16 cellular contexts compared by ENCODE assay signal in the genomic region with DNA sequence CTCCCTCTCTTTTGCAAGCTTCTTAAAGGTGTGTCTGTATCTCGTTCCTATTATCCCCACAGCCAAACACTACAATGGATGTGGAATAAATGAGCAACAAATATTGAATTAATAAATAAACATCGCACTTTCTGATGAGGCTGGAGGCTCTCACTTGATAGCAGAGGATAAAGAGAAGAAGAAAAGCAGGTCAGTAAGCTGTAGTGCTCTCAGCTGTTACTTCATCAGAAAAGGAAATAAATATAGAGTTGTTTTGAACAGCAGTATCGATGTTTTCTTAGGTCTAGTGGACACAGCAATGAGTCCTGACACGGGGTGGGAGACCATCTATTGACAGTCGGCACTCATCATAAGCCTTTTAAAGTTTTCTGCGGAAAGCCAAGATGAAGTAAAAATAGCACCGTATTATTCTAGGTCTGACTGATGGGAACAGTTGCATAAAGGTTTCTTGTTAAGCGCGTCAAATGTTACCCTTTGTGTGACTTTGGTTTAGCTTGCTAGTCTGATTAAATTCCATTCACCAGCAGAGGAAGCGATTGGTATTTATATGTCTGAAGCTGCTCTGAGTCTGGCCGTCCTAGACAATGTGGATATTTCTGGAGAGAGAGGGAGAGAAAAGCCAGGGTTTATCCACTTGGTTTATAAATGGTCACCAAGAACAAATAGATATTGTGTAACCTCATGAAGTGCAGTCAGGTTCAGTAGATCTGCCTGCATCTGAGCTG.
DNase-seq lines count a peak whose midpoint lies in the region; ATAC-seq and TF ChIP-seq lines count a peak whose summit lies in the region.
"Had no signal": no experiment of that assay in that cellular context is flagged by ENCODE, and none has a peak within 500 bp of the region (broad histone marks: within the 10 kb centered on the region; RNA-seq: fewer than 3 reads in every experiment).

No MANE protein-coding gene starts in this region.

- peak; percentile 41 for ATAC-seq in left lobe of liver
- no peak for ATAC-seq in CD8-positive, alpha-beta T cell
- ATAC-seq: sciatic nerve had no signal

- no peak overlapping the region for H3K9ac ChIP-seq in endodermal cell (ENCODE audit: extremely low read depth, low read length, poor library complexity, severe bottlenecking)

- TF ChIP-seq CTCF in endodermal cell (conservative IDR thresholded peaks at IDR 0.05) (no peak), transverse colon (IDR thresholded peaks at IDR 0.05) (no peak), glutamatergic neuron (IDR thresholded peaks at IDR 0.05; ENCODE audit: partially characterized antibody, unreplicated experiment) (no peak)
- TF ChIP-seq CTCF in CD8-positive, alpha-beta T cell (IDR thresholded peaks at IDR 0.05), result no peak

- H3K27me3 ChIP-seq in endodermal cell (ENCODE audit: control insufficient read depth, insufficient read depth, low read length, poor library complexity, severe bottlenecking), result no peaks in the 10 kb centered on the region
- H3K27me3 ChIP-seq in CD8-positive, alpha-beta T cell (ENCODE audit: insufficient read depth, low read length), result no peaks in the 10 kb centered on the region
- H3K27me3 ChIP-seq in transverse colon, result no peaks in the 10 kb centered on the region

- TF ChIP-seq POLR2A in transverse colon (IDR thresholded peaks at IDR 0.05), result no peak

- H3K9me3 Mint-ChIP-seq in endodermal cell, result no peaks in the 10 kb centered on the region
- H3K9me3 Mint-ChIP-seq in CD8-positive, alpha-beta T cell, result peaks cover 31% of the 10 kb centered on the region
- H3K9me3 Mint-ChIP-seq in glutamatergic neuron (ENCODE audit: unreplicated experiment), result no peaks in the 10 kb centered on the region

- POLR2A ChIA-PET in CD8-positive, alpha-beta T cell (lab: Charles Lee), result interaction anchor here (0.8 kb wide), 1 partner anchor 16 kb away, joined by 4 read pairs; no protein-coding TSS in a partner anchor

- H3K27ac ChIP-seq in endodermal cell (ENCODE audit: low read depth, low read length) (peak overlapping the region; percentile 45), transverse colon (no peak overlapping the region)
- no peak overlapping the region for H3K27ac ChIP-seq in CD8-positive, alpha-beta T cell (ENCODE audit: low read depth, low read length)

- H3K4me1 ChIP-seq in endodermal cell (ENCODE audit: control insufficient read depth, insufficient read depth, low read length) (no peaks in the 10 kb centered on the region), transverse colon (peaks cover 0 to 10% (median 4%) of the 10 kb centered on the region in 4 donors)
- H3K4me1 ChIP-seq in CD8-positive, alpha-beta T cell (ENCODE audit: insufficient read depth, low read length), result no peaks in the 10 kb centered on the region

- no peaks in the 10 kb centered on the region for H3K27me3 Mint-ChIP-seq in endodermal cell (ENCODE audit: insufficient read depth)
- H3K27me3 Mint-ChIP-seq in CD8-positive, alpha-beta T cell (ENCODE audit: low read depth), result no peaks in the 10 kb centered on the region
- no peaks in the 10 kb centered on the region for H3K27me3 Mint-ChIP-seq in glutamatergic neuron (ENCODE audit: unreplicated experiment)
- H3K27me3 Mint-ChIP-seq: naive B cell had no signal

- H3K4me3 ChIP-seq in endodermal cell (ENCODE audit: low read length) (no peak overlapping the region), skeletal muscle cell (ENCODE audit: low read depth, low read length) (no peak overlapping the region), transverse colon (no peak overlapping the region)
- no peak overlapping the region for H3K4me3 ChIP-seq in CD8-positive, alpha-beta T cell (ENCODE audit: low read depth, low read length)

- no peaks in the 10 kb centered on the region for H3K36me3 ChIP-seq in endodermal cell (ENCODE audit: control insufficient read depth, insufficient read depth, low read length)
- H3K36me3 ChIP-seq in CD8-positive, alpha-beta T cell (ENCODE audit: insufficient read depth, low read length), result no peaks in the 10 kb centered on the region
- H3K36me3 ChIP-seq in transverse colon, result no peaks in the 10 kb centered on the region

- H3K4me1 Mint-ChIP-seq in endodermal cell, result no peaks in the 10 kb centered on the region
- H3K4me1 Mint-ChIP-seq in CD8-positive, alpha-beta T cell (ENCODE audit: low read depth), result no peaks in the 10 kb centered on the region
- H3K4me1 Mint-ChIP-seq in glutamatergic neuron (ENCODE audit: low read depth, unreplicated experiment), result no peaks in the 10 kb centered on the region
- H3K4me1 Mint-ChIP-seq: naive B cell had no signal

- CTCF ChIA-PET in CD8-positive, alpha-beta T cell (lab: Charles Lee), result no interaction called here

- DNase-seq in LHCN-M2 (ENCODE audit: low read depth) (peak; percentile 94), endodermal cell (no peak), left lobe of liver (ENCODE audit: low spot score) (no peak), skeletal muscle cell (ENCODE audit: low read depth) (peak; percentile 71), HCEC 1CT (no peak), transverse colon (no peak), glutamatergic neuron (no peak)
- DNase-seq in CD8-positive, alpha-beta T cell, result no peak
- DNase-seq: effector CD4-positive, alpha-beta T cell; KBM-7; kidney glomerular epithelial cell; naive B cell; NCI-H1105; NCI-H2171 treated with DMSO at 0.1 percent for 48 hours; stimulated activated naive CD4-positive, alpha-beta T cell had no signal

- intact Hi-C loops in CD8-positive, alpha-beta T cell (cut with DNase I, micrococcal nuclease), result no loop called here
- intact Hi-C loops in transverse colon (cut with DNase I; ENCODE audit: low total_unique reads), result no loop called here

- TF ChIP-seq EP300 in transverse colon (IDR thresholded peaks at IDR 0.05; ENCODE audit: low read depth), result no peak

- no peak overlapping the region for H3K27ac Mint-ChIP-seq in endodermal cell
- H3K27ac Mint-ChIP-seq in CD8-positive, alpha-beta T cell, result no peak overlapping the region
- H3K27ac Mint-ChIP-seq in glutamatergic neuron (ENCODE audit: unreplicated experiment), result no peak overlapping the region
- H3K27ac Mint-ChIP-seq: naive B cell had no signal

- no peak overlapping the region for H3K4me3 Mint-ChIP-seq in endodermal cell
- H3K4me3 Mint-ChIP-seq in CD8-positive, alpha-beta T cell, result no peak overlapping the region
- no peak overlapping the region for H3K4me3 Mint-ChIP-seq in glutamatergic neuron (ENCODE audit: unreplicated experiment)
- H3K4me3 Mint-ChIP-seq: naive B cell had no signal

- in situ Hi-C loops in transverse colon (cut with MboI; ENCODE audit: low pct_ligation_motif_present in 1 of 4, low pct_unique_long_range_greater_than_20kb in 1 of 4, low sequenced_read_pairs in 3 of 4), result no loop called here

- H3K9me3 ChIP-seq in endodermal cell (ENCODE audit: control insufficient read depth, low read length), result no peaks in the 10 kb centered on the region
- no peaks in the 10 kb centered on the region for H3K9me3 ChIP-seq in CD8-positive, alpha-beta T cell (ENCODE audit: low read length)
- H3K9me3 ChIP-seq in transverse colon, result no peaks in the 10 kb centered on the region

- H3K36me3 Mint-ChIP-seq in endodermal cell (ENCODE audit: low read depth), result no peaks in the 10 kb centered on the region
- no peaks in the 10 kb centered on the region for H3K36me3 Mint-ChIP-seq in CD8-positive, alpha-beta T cell
- H3K36me3 Mint-ChIP-seq in glutamatergic neuron (ENCODE audit: unreplicated experiment), result no peaks in the 10 kb centered on the region
- H3K36me3 Mint-ChIP-seq: naive B cell had no signal

- WGBS in endodermal cell (ENCODE audit: insufficient coverage in 1 of 2, insufficient read length in 1 of 2), 2 experiments, result 74 to 92% methylated on average over 7 to 10 of the region's 11 CpGs
- WGBS in transverse colon (ENCODE audit: low coverage in 1 of 2), 2 donors, result 68 to 71% methylated on average over 11 of the region's 11 CpGs

Comparison
In these comparisons a context has a peak if more than half of its experiments do, and no peak if none do; other contexts are left out.
1. DNase-seq: peak in LHCN-M2 (single experiment) and skeletal muscle cell (single experiment); none in endodermal cell (single experiment), left lobe of liver (single experiment), CD8-positive, alpha-beta T cell (0 of 7), HCEC 1CT (single experiment), transverse colon (single experiment) and glutamatergic neuron (single experiment).